Comparison of ENCODE assay signal across 16 cellular contexts in the genomic region with DNA sequence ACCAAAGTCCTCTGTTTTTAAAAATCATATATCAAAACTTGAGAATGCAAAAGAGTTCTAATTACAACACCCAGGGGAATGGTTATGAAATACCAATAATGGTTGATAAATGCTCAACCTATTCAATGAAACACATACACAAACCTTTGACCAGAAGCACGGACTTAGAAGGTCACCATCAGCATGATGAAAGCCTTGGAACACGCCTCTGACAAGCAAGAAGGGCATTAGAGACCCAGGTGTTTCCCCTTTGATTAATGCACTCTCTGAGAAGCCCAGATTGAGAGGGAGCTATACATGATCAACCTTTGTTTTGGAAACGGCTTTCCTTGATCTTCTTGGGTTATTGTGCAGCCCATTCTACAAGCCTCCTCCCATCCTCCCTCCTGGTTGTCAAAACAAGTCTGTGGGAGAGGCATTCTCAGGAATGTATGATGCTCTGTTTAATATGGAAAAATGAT.
"Had no signal": no experiment of that assay in that cellular context is flagged by ENCODE, and none has a peak within 500 bp of the region (broad histone marks: within the 10 kb centered on the region; RNA-seq: fewer than 3 reads in every experiment).

No MANE protein-coding gene starts in this region.

- DNase-seq: activated CD4-positive, alpha-beta T cell treated with anti-CD3 and anti-CD28 coated beads for 1 hour; activated CD4-positive, alpha-beta T cell treated with anti-CD3 and anti-CD28 coated beads, Interleukin-2, amount 50 U/mL, for 48 hours; activated CD8-positive, alpha-beta memory T cell treated with anti-CD3 and anti-CD28 coated beads, Interleukin-2, amount 10 ng/mL, durations not matched to agents 7 days and 5 days; activated gamma-delta T cell; activated T-cell treated with anti-CD3 and anti-CD28 coated beads, Interleukin-2, amount 50 U/mL, for 4 hours; gastrocnemius medialis; naive thymus-derived CD8-positive, alpha-beta T cell; nucleus accumbens; psoas muscle; stimulated activated CD4-positive, alpha-beta T cell treated with anti-CD3 and anti-CD28 coated beads, Interleukin-15, amount 100 ng/mL, for 24 hours; stimulated activated CD4-positive, alpha-beta T cell treated with anti-CD3 and anti-CD28 coated beads, Interleukin-4, amount 100 ng/mL, for 24 hours; T-helper 9 cell had no signal

- H3K4me1 ChIP-seq: ascending aorta, psoas muscle, SJSA1 had no signal

- H3K27me3 ChIP-seq: ascending aorta, cardiac muscle cell, gastrocnemius medialis, SJSA1 had no signal

- H3K9me3 ChIP-seq: ascending aorta, gastrocnemius medialis, psoas muscle, SJSA1 had no signal

- H3K4me3 ChIP-seq: ascending aorta, cardiac muscle cell, gastrocnemius medialis, lung, psoas muscle, SJSA1 had no signal

- ATAC-seq: activated CD8-positive, alpha-beta memory T cell treated with anti-CD3 and anti-CD28 coated beads, Interleukin-2, amount 10 ng/mL, durations not matched to agents 7 days and 5 days; activated T-cell treated with anti-CD3 and anti-CD28 coated beads, Interleukin-2, amount 50 U/mL, for 4 hours; gastrocnemius medialis; naive thymus-derived CD8-positive, alpha-beta T cell; psoas muscle had no signal

- H3K36me3 ChIP-seq: ascending aorta, cardiac muscle cell, gastrocnemius medialis, SJSA1 had no signal

- H3K27ac ChIP-seq: ascending aorta, cardiac muscle cell, gastrocnemius medialis, psoas muscle, SJSA1 had no signal
